Comparison of ENCODE assay signal across 29 cellular contexts in the genomic region with DNA sequence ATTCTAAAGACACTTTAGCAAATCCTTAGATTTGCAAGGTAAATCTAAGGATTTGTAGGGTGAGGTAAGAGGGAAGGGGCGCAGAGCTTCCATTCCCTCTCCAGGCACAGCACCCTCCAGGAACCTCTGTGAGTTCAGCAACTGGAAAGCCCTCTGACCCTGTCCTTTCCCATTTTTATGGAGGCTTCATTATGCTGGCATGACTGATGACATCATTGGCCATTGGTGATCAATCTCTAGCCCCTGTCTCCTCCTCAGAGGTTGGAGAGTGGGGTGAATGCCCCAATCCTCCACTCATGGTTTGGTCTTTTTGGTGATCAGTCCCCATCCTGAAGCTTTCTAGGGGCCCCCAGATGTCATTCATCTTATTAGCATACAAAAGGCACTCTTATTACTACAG.
"Had no signal": no experiment of that assay in that cellular context is flagged by ENCODE, and none has a peak within 500 bp of the region (broad histone marks: within the 10 kb centered on the region; RNA-seq: fewer than 3 reads in every experiment).

No MANE protein-coding gene starts in this region.

- H3K36me3 Mint-ChIP-seq: immature natural killer cell; memory B cell; naive thymus-derived CD4-positive, alpha-beta T cell; natural killer cell treated with Interleukin-12 subunit alpha and Interleukin-12 subunit beta and Interleukin-15 and Interleukin-18, amount 100 ng/mL, for 72 hours; stimulated activated memory B cell treated with anti-CD40 and anti-IgM and Interleukin-4, amounts not matched to agents 10 μg/mL and 1 μg/mL and 100 μg/mL, for 72 hours; type B pancreatic cell had no signal

- H3K4me3 Mint-ChIP-seq: immature natural killer cell; memory B cell; naive thymus-derived CD4-positive, alpha-beta T cell; natural killer cell treated with Interleukin-12 subunit alpha and Interleukin-12 subunit beta and Interleukin-15 and Interleukin-18, amount 100 ng/mL, for 72 hours; stimulated activated memory B cell treated with anti-CD40 and anti-IgM and Interleukin-4, amounts not matched to agents 10 μg/mL and 1 μg/mL and 100 μg/mL, for 72 hours; stimulated activated naive CD8-positive, alpha-beta T cell treated with anti-CD3 and anti-CD28 coated beads, Interleukin-15, amount 100 ng/mL, for 72 hours; type B pancreatic cell had no signal

- H3K9me3 ChIP-seq: left lung, mucosa of descending colon, ovary, prostate gland, sigmoid colon, tibial nerve, uterus had no signal

- FAIRE-seq: islet of Langerhans, kidney had no signal

- H3K27ac Mint-ChIP-seq: immature natural killer cell; memory B cell; naive thymus-derived CD4-positive, alpha-beta T cell; natural killer cell treated with Interleukin-12 subunit alpha and Interleukin-12 subunit beta and Interleukin-15 and Interleukin-18, amount 100 ng/mL, for 72 hours; stimulated activated memory B cell treated with anti-CD40 and anti-IgM and Interleukin-4, amounts not matched to agents 10 μg/mL and 1 μg/mL and 100 μg/mL, for 72 hours; stimulated activated naive CD8-positive, alpha-beta T cell treated with anti-CD3 and anti-CD28 coated beads, Interleukin-15, amount 100 ng/mL, for 72 hours; type B pancreatic cell had no signal

- H3K4me3 ChIP-seq: left lung, lung, mucosa of descending colon, ovary, prostate gland, sigmoid colon, smooth muscle cell, tibial nerve, uterus had no signal

- H3K36me3 ChIP-seq: left lung, ovary, prostate gland, sigmoid colon, tibial nerve, uterus had no signal

- H3K27ac ChIP-seq: left lung, ovary, prostate gland, sigmoid colon, tibial nerve, uterus had no signal

- H3K9me3 Mint-ChIP-seq: memory B cell; naive thymus-derived CD4-positive, alpha-beta T cell; natural killer cell treated with Interleukin-12 subunit alpha and Interleukin-12 subunit beta and Interleukin-15 and Interleukin-18, amount 100 ng/mL, for 72 hours; stimulated activated naive CD8-positive, alpha-beta T cell treated with anti-CD3 and anti-CD28 coated beads, Interleukin-15, amount 100 ng/mL, for 72 hours; type B pancreatic cell had no signal

- H3K27me3 Mint-ChIP-seq: stimulated activated naive CD8-positive, alpha-beta T cell treated with anti-CD3 and anti-CD28 coated beads, Interleukin-15, amount 100 ng/mL, for 72 hours had no signal

- H3K27me3 ChIP-seq: left lung, ovary, sigmoid colon, tibial nerve, uterus had no signal

- H3K4me1 Mint-ChIP-seq: immature natural killer cell; memory B cell; naive thymus-derived CD4-positive, alpha-beta T cell; stimulated activated memory B cell treated with anti-CD40 and anti-IgM and Interleukin-4, amounts not matched to agents 10 μg/mL and 1 μg/mL and 100 μg/mL, for 72 hours; stimulated activated naive CD8-positive, alpha-beta T cell treated with anti-CD3 and anti-CD28 coated beads, Interleukin-15, amount 100 ng/mL, for 72 hours had no signal

- H3K4me1 ChIP-seq: prostate gland, sigmoid colon, tibial nerve, uterus had no signal

- DNase-seq: immature natural killer cell; kidney; left colon; left lung; midbrain; mucosa of descending colon; naive thymus-derived CD4-positive, alpha-beta T cell; ovary; posterior cingulate gyrus; retina; right cardiac atrium; sigmoid colon; stimulated activated CD4-positive, alpha-beta T cell treated with anti-CD3 and anti-CD28 coated beads, Interleukin-1b, Interleukin-23, amount 100 ng/mL, for 48 hours; stimulated activated CD4-positive, alpha-beta T cell treated with anti-CD3 and anti-CD28 coated beads, Interleukin-2, amount 100 ng/mL, for 48 hours; stimulated activated CD4-positive, alpha-beta T cell treated with anti-CD3 and anti-CD28 coated beads, Interleukin-4, amount 100 ng/mL, for 4 hours; stimulated activated CD8-positive, alpha-beta memory T cell treated with anti-CD3 and anti-CD28 coated beads, Interleukin-4, amount 100 ng/mL, for 48 hours; stimulated activated naive CD4-positive, alpha-beta T cell treated with Interleukin-2 at 50 U/mL for 16 hours; stimulated activated naive CD8-positive, alpha-beta T cell treated with anti-CD3 and anti-CD28 coated beads, Interleukin-15, amount 100 ng/mL, for 72 hours; substantia nigra; uterus had no signal

- ATAC-seq: left colon; mucosa of descending colon; natural killer cell treated with Interleukin-12 subunit alpha and Interleukin-12 subunit beta and Interleukin-15 and Interleukin-18, amount 100 ng/mL, for 72 hours; stimulated activated memory B cell treated with anti-CD40 and anti-IgM and Interleukin-4, amounts not matched to agents 10 μg/mL and 1 μg/mL and 100 μg/mL, for 72 hours; stimulated activated naive CD8-positive, alpha-beta T cell treated with anti-CD3 and anti-CD28 coated beads, Interleukin-15, amount 100 ng/mL, for 72 hours had no signal
